In the genomic region with DNA sequence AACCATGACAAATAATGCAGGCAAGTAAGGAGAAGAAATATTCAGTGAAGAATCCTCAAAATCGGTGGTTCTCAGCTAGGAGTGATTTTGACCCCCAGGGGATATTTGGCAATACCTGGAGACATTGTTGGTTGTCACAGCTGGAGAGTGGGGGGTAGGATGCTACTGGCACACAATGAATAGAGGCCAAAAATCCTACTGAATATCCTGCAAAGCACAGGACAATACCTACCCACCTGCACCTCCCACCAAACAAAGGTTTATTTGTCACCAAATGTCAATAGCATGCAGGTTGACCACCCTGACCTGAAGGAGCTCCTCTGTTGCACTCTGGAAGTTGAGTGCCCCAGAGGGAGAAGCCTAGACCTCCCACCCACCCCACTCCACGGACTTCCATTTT, we compare ENCODE assay signal across 27 cellular contexts.
"Had no signal": no experiment of that assay in that cellular context is flagged by ENCODE, and none has a peak within 500 bp of the region (broad histone marks: within the 10 kb centered on the region; RNA-seq: fewer than 3 reads in every experiment).

No MANE protein-coding gene starts in this region.

- H3K79me2 ChIP-seq: parathyroid adenoma had no signal

- H3K4me1 Mint-ChIP-seq: activated CD4-positive, alpha-beta memory T cell treated with anti-CD3 and anti-CD28 coated beads, Interleukin-2, amount 10 ng/mL, durations not matched to agents 7 days and 5 days; activated CD4-positive, alpha-beta T cell treated with anti-CD3 and anti-CD28 coated beads, Interleukin-2, amount 10 ng/mL, durations not matched to agents 7 days and 5 days; activated naive CD4-positive, alpha-beta T cell treated with anti-CD3 and anti-CD28 coated beads, Interleukin-2, amount 10 ng/mL, durations not matched to agents 7 days and 5 days; activated naive CD8-positive, alpha-beta T cell treated with anti-CD3 and anti-CD28 coated beads, Interleukin-2, amount 10 ng/mL, durations not matched to agents 7 days and 5 days; immature natural killer cell; mesothelial cell of epicardium; naive thymus-derived CD4-positive, alpha-beta T cell had no signal

- H3K27ac ChIP-seq: ascending aorta, gastrocnemius medialis, parathyroid adenoma, right atrium auricular region, suprapubic skin, tibial nerve had no signal

- H2AFZ ChIP-seq: parathyroid adenoma had no signal

- DNase-seq: activated CD4-positive, alpha-beta memory T cell treated with anti-CD3 and anti-CD28 coated beads, Interleukin-2, amount 10 ng/mL, durations not matched to agents 7 days and 5 days; activated CD4-positive, alpha-beta T cell treated with anti-CD3 and anti-CD28 coated beads for 1 hour; activated CD4-positive, alpha-beta T cell treated with anti-CD3 and anti-CD28 coated beads, Interleukin-2, amount 10 ng/mL, durations not matched to agents 7 days and 5 days; activated CD8-positive, alpha-beta memory T cell treated with anti-CD3 and anti-CD28 coated beads, Interleukin-2, amount 50 U/mL, for 48 hours; activated gamma-delta T cell; activated naive CD4-positive, alpha-beta T cell treated with anti-CD3 and anti-CD28 coated beads, Interleukin-2, amount 10 ng/mL, durations not matched to agents 7 days and 5 days; activated naive CD8-positive, alpha-beta T cell treated with anti-CD3 and anti-CD28 coated beads, Interleukin-2, amount 10 ng/mL, durations not matched to agents 7 days and 5 days; activated T-cell treated with anti-CD3 and anti-CD28 coated beads, Interleukin-2, amount 50 U/mL, for 24 hours; central memory CD4-positive, alpha-beta T cell; erythroblast; gastrocnemius medialis; glutamatergic neuron; immature natural killer cell; kidney; left colon; mammary epithelial cell; naive thymus-derived CD4-positive, alpha-beta T cell; nucleus accumbens; stimulated activated naive CD4-positive, alpha-beta T cell; T-helper 2 cell had no signal

- ATAC-seq: gastrocnemius medialis; left colon; naive thymus-derived CD4-positive, alpha-beta T cell had no signal

- H3K27me3 Mint-ChIP-seq: activated CD4-positive, alpha-beta memory T cell treated with anti-CD3 and anti-CD28 coated beads, Interleukin-2, amount 10 ng/mL, durations not matched to agents 7 days and 5 days; activated CD4-positive, alpha-beta T cell treated with anti-CD3 and anti-CD28 coated beads, Interleukin-2, amount 10 ng/mL, durations not matched to agents 7 days and 5 days; activated naive CD4-positive, alpha-beta T cell treated with anti-CD3 and anti-CD28 coated beads, Interleukin-2, amount 10 ng/mL, durations not matched to agents 7 days and 5 days; activated naive CD8-positive, alpha-beta T cell treated with anti-CD3 and anti-CD28 coated beads, Interleukin-2, amount 10 ng/mL, durations not matched to agents 7 days and 5 days; activated T-cell treated with anti-CD3 and anti-CD28 coated beads, Interleukin-2, amount 50 U/mL, for 24 hours; naive thymus-derived CD4-positive, alpha-beta T cell had no signal

- H3K9me3 Mint-ChIP-seq: brain had no signal

- H3K27me3 ChIP-seq: ascending aorta, gastrocnemius medialis, right atrium auricular region, suprapubic skin, tibial nerve had no signal

- H3K4me3 Mint-ChIP-seq: activated CD4-positive, alpha-beta memory T cell treated with anti-CD3 and anti-CD28 coated beads, Interleukin-2, amount 10 ng/mL, durations not matched to agents 7 days and 5 days; activated CD4-positive, alpha-beta T cell treated with anti-CD3 and anti-CD28 coated beads, Interleukin-2, amount 10 ng/mL, durations not matched to agents 7 days and 5 days; activated naive CD4-positive, alpha-beta T cell treated with anti-CD3 and anti-CD28 coated beads, Interleukin-2, amount 10 ng/mL, durations not matched to agents 7 days and 5 days; activated naive CD8-positive, alpha-beta T cell treated with anti-CD3 and anti-CD28 coated beads, Interleukin-2, amount 10 ng/mL, durations not matched to agents 7 days and 5 days; activated T-cell treated with anti-CD3 and anti-CD28 coated beads, Interleukin-2, amount 50 U/mL, for 24 hours; brain; immature natural killer cell; mesothelial cell of epicardium; naive thymus-derived CD4-positive, alpha-beta T cell had no signal

- H3K36me3 Mint-ChIP-seq: activated naive CD4-positive, alpha-beta T cell treated with anti-CD3 and anti-CD28 coated beads, Interleukin-2, amount 10 ng/mL, durations not matched to agents 7 days and 5 days; activated naive CD8-positive, alpha-beta T cell treated with anti-CD3 and anti-CD28 coated beads, Interleukin-2, amount 10 ng/mL, durations not matched to agents 7 days and 5 days; brain; immature natural killer cell; mesothelial cell of epicardium; naive thymus-derived CD4-positive, alpha-beta T cell had no signal

- H3K9me3 ChIP-seq: ascending aorta, gastrocnemius medialis, right atrium auricular region, suprapubic skin, tibial nerve had no signal

- H3K27ac Mint-ChIP-seq: activated CD4-positive, alpha-beta memory T cell treated with anti-CD3 and anti-CD28 coated beads, Interleukin-2, amount 10 ng/mL, durations not matched to agents 7 days and 5 days; activated CD4-positive, alpha-beta T cell treated with anti-CD3 and anti-CD28 coated beads, Interleukin-2, amount 10 ng/mL, durations not matched to agents 7 days and 5 days; activated naive CD4-positive, alpha-beta T cell treated with anti-CD3 and anti-CD28 coated beads, Interleukin-2, amount 10 ng/mL, durations not matched to agents 7 days and 5 days; activated naive CD8-positive, alpha-beta T cell treated with anti-CD3 and anti-CD28 coated beads, Interleukin-2, amount 10 ng/mL, durations not matched to agents 7 days and 5 days; activated T-cell treated with anti-CD3 and anti-CD28 coated beads, Interleukin-2, amount 50 U/mL, for 24 hours; brain; immature natural killer cell; mesothelial cell of epicardium; naive thymus-derived CD4-positive, alpha-beta T cell had no signal

- H3K36me3 ChIP-seq: ascending aorta, gastrocnemius medialis, right atrium auricular region, suprapubic skin, tibial nerve had no signal

- H3K9ac ChIP-seq: parathyroid adenoma had no signal

- H3K4me3 ChIP-seq: ascending aorta, gastrocnemius medialis, right atrium auricular region, suprapubic skin, tibial nerve had no signal

- H3K4me1 ChIP-seq: ascending aorta, gastrocnemius medialis, parathyroid adenoma, right atrium auricular region, suprapubic skin, tibial nerve had no signal
